6 cellular contexts compared by ENCODE assay signal in the genomic region with DNA sequence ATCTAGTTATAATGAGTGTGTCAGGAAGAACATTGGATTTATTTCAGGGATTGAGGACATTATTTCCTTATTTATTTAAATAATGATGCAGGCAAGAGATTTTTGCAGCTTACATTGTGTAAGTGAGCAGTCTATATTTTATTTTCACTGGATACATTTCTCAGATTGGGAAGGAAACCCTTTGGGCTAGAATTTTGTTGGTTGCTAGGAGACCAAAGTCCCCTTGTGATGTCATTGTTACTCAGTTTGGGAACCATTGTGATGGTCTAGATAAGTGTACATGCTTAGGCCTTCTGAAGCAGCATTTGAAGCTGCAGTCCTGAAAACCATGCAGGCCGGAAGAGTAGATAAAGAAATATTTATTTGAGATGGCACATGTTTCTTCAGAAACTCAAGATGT. TPM values are rescaled to one million over a fixed set of nuclear protein-coding genes. Genes with fewer than 3 reads are reported as not detected.
"Had no signal": no experiment of that assay in that cellular context is flagged by ENCODE, and none has a peak within 500 bp of the region (broad histone marks: within the 10 kb centered on the region; RNA-seq: fewer than 3 reads in every experiment).

A gene with protein sequence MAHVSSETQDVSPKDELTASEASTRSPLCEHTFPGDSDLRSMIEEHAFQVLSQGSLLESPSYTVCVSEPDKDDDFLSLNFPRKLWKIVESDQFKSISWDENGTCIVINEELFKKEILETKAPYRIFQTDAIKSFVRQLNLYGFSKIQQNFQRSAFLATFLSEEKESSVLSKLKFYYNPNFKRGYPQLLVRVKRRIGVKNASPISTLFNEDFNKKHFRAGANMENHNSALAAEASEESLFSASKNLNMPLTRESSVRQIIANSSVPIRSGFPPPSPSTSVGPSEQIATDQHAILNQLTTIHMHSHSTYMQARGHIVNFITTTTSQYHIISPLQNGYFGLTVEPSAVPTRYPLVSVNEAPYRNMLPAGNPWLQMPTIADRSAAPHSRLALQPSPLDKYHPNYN (plus strand): TSS at position 301 of the 400 bp plus-strand sequence. CDS start 68 bp downstream, at position 369.

RNA-seq across cellular contexts. Expression of the gene that starts here (rescaled TPM):
- total RNA-seq: HepG2, HT-29, HT1080, IMR-90, K562 had no signal
- polyA plus RNA-seq: HepG2, IgD-negative memory B cell, IMR-90, K562 had no signal
